ENCODE assay signal across 1 cellular context in the genomic region with DNA sequence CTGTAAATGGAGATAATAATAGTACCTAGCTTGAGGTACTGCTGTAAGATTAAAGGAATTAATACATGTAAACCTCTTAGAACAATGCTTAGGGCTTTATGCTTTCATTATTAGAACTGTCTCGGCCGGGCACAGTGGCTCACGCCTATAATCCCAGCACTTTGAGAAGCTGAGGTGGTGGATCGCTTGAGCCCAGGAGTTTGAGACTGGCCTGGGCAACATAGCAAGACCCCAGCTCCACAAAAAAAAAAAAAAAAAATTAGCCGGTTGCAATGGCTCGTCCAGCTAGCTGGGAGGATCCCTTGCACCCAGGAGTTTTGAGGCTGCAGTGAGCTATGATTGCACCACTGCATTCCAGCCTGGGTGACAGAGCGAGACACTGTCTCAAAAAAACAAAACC. TPM values are rescaled to one million over a fixed set of nuclear protein-coding genes. Genes with fewer than 3 reads are reported as not detected.
"Had no signal": no experiment of that assay in that cellular context is flagged by ENCODE, and none has a peak within 500 bp of the region (broad histone marks: within the 10 kb centered on the region; RNA-seq: fewer than 3 reads in every experiment).

No MANE protein-coding gene starts in this region.

RNA-seq across cellular contexts. Expression of a gene that starts 23.1 kb away (rescaled TPM):
- total RNA-seq: skeletal muscle tissue had no signal
